In the genomic region with DNA sequence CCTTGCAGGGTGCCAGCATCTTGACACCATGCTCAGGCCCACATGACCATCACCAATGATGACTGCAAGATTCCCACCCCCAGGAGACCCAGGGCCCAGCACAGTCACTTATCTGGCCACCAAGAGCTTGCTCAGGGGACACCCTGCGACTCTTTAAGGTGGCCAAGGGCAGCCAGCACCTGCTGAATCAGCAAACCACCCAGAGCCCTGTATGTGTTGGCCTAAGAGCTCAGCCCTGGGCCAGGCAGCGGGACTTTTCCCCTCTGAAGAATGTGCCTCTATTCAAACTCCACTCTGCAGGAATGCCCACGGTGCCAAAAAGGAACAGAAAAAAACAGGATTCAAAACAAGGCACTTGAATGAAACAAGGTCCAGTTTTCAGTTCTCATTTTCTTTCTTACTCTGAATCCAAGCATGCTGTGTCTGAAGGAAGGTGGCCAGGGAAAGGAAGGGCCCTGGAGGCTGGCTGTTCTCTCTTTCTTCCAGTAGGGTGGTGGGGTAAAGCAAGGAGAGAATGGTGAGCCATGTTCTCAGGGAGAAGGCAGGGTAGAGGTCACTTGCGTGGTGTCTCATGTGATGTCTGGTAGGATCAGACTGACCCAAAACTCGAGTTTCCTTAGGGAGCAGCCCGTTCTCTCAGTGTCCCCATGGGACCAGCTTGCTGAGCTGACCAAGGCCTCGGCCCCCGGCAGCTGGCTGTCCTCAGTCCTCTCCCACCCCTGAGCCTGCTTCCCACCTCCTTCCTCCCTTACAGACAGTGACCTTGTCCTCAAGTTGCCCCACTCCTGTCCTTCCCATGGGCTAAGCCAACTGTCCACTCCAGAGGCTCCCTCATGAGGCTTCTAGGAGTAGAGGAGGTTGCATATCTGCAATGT, we compare ENCODE assay signal across 15 cellular contexts.
A peak's percentile ranks its signal among the peaks of the same experiment; 100 is the strongest.
DNase-seq lines count a peak whose midpoint lies in the region; ATAC-seq and TF ChIP-seq lines count a peak whose summit lies in the region.
"Had no signal": no experiment of that assay in that cellular context is flagged by ENCODE, and none has a peak within 500 bp of the region (broad histone marks: within the 10 kb centered on the region; RNA-seq: fewer than 3 reads in every experiment).

No MANE protein-coding gene starts in this region.

- TF ChIP-seq POLR2A in ovary (IDR thresholded peaks at IDR 0.05), result no peak

- peaks cover 6 to 75% (median 51%) of the 10 kb centered on the region in 9 donors for H3K4me1 ChIP-seq in heart right ventricle
- H3K4me1 ChIP-seq in ovary (ENCODE audit: insufficient read depth), result peaks cover 6% of the 10 kb centered on the region
- peaks cover 18% of the 10 kb centered on the region for H3K4me1 ChIP-seq in upper lobe of right lung

- H3K27me3 ChIP-seq in heart right ventricle, result no peaks in the 10 kb centered on the region
- H3K27me3 ChIP-seq in ovary, result no peaks in the 10 kb centered on the region
- no peaks in the 10 kb centered on the region for H3K27me3 ChIP-seq in upper lobe of right lung
- H3K27me3 ChIP-seq: Peyer's patch, spleen had no signal

- intact Hi-C loops in heart right ventricle (cut with DNase I), result loop anchor here in 6 of 10 donors (2.0 to 10.0 kb wide), 8 partner anchors 20 to 382 kb away; a partner anchor contains a TSS
- intact Hi-C loops in ovary (cut with DNase I), result loop anchor here in 2 of 4 donors (5.0 to 10.0 kb wide), 3 partner anchors 150 to 1252 kb away; a partner anchor contains a TSS
- intact Hi-C loops in upper lobe of right lung (cut with DNase I), result no loop called here

- WGBS in heart right ventricle, 2 donors, result 50 to 63% methylated on average over 8 of the region's 8 CpGs
- WGBS in ovary, 3 donors, result 35 to 39% (median 35%) methylated on average over 8 of the region's 8 CpGs

- H3K9me3 ChIP-seq in heart right ventricle (no peaks in the 10 kb centered on the region), ovary (no peaks in the 10 kb centered on the region), upper lobe of right lung (no peaks in the 10 kb centered on the region)
- H3K9me3 ChIP-seq: Peyer's patch, spleen had no signal

- no peak overlapping the region for H3K4me3 Mint-ChIP-seq in chondrocyte (ENCODE audit: unreplicated experiment)
- H3K4me3 Mint-ChIP-seq: central memory CD8-positive, alpha-beta T cell had no signal

- ATAC-seq in heart right ventricle, result peak; percentile 64 to 85 (median 76)
- ATAC-seq in upper lobe of right lung, result peak; percentile 53
- ATAC-seq: GM12878 had no signal

- H3K27me3 Mint-ChIP-seq in chondrocyte (ENCODE audit: low read depth), result no peaks in the 10 kb centered on the region

- peaks cover 70% of the 10 kb centered on the region for H3K4me1 Mint-ChIP-seq in chondrocyte (ENCODE audit: low read depth)
- H3K4me1 Mint-ChIP-seq: central memory CD8-positive, alpha-beta T cell had no signal

- H3K36me3 ChIP-seq in heart right ventricle (no peaks in the 10 kb centered on the region), ovary (no peaks in the 10 kb centered on the region), upper lobe of right lung (no peaks in the 10 kb centered on the region)
- H3K36me3 ChIP-seq: Peyer's patch, spleen had no signal

- H3K27ac ChIP-seq in heart right ventricle (peak overlapping the region; percentile 53 to 92 (median 81)), ovary (peak overlapping the region in 1 of 2 donors; percentile 65), upper lobe of right lung (peak overlapping the region; percentile 61)
- H3K27ac ChIP-seq: C4-2B had no signal

- peak; percentile 47 for TF ChIP-seq EP300 in ovary (IDR thresholded peaks at IDR 0.05)

- peak overlapping the region; percentile 88 for H3K27ac Mint-ChIP-seq in chondrocyte (ENCODE audit: unreplicated experiment)

- no peak overlapping the region for H3K4me3 ChIP-seq in heart right ventricle
- no peak overlapping the region for H3K4me3 ChIP-seq in ovary
- no peak overlapping the region for H3K4me3 ChIP-seq in upper lobe of right lung
- H3K4me3 ChIP-seq: GM12878, Peyer's patch, spleen had no signal

- DNase-seq in chondrocyte (ENCODE audit: low spot score), result no peak
- DNase-seq in heart right ventricle, result peak; percentile 70 to 86
- peak in 4 of 5 donors; percentile 41 to 72 (median 48) for DNase-seq in ovary
- no peak for DNase-seq in upper lobe of right lung
- DNase-seq in DMS53 (lab: John Stamatoyannopoulos, UW), result no peak
- DNase-seq in GDM1 (lab: John Stamatoyannopoulos, UW), result no peak
- no peak for DNase-seq in NCI-H128 (lab: John Stamatoyannopoulos, UW; ENCODE audit: unreplicated experiment)
- DNase-seq: activated naive CD4-positive, alpha-beta T cell; hippocampal formation; NCI-H2029 treated with DMSO at 0.1 percent for 48 hours; Peyer's patch; spleen had no signal

- no peaks in the 10 kb centered on the region for H3K36me3 Mint-ChIP-seq in chondrocyte (ENCODE audit: low read depth)

- peaks cover 9% of the 10 kb centered on the region for H3K9me3 Mint-ChIP-seq in chondrocyte (ENCODE audit: low read depth)
- H3K9me3 Mint-ChIP-seq: central memory CD8-positive, alpha-beta T cell had no signal

- TF ChIP-seq CTCF in chondrocyte (IDR thresholded peaks at IDR 0.05), result peak; percentile 36
- TF ChIP-seq CTCF in heart right ventricle (IDR thresholded peaks at IDR 0.05), result peak in 4 of 9 donors; percentile 4 to 35 (median 14)
- no peak for TF ChIP-seq CTCF in ovary (IDR thresholded peaks at IDR 0.05)
- TF ChIP-seq CTCF in upper lobe of right lung (IDR thresholded peaks at IDR 0.05), result no peak

Comparison
In these comparisons a context has a peak if more than half of its experiments do, and no peak if none do; other contexts are left out.
1. DNase-seq: peak in heart right ventricle (2 of 2) and ovary (4 of 5); none in chondrocyte (single experiment), upper lobe of right lung (single experiment), DMS53 (single experiment), GDM1 (single experiment) and NCI-H128 (single experiment).